20 cellular contexts compared by ENCODE assay signal in the genomic region with DNA sequence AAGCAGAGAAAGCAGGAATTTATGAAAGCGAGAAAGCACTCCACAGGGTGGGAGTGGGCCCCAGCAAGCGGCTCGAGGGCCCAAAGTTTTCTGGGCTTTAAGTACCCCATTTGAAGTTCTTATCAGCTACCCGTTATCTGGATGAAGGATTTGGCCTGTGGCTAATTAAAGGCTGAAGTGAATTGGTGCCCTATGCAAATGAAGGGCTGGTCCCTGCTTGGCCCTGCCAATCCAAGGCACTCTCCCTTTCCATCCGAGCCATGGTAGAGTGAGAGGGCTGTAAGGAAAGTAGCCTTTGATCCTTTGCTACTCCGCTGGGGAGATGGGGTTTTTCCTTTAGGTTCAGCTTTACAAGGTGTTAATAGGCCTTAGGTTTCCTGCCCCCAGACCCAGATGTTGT.
"Had no signal": no experiment of that assay in that cellular context is flagged by ENCODE, and none has a peak within 500 bp of the region (broad histone marks: within the 10 kb centered on the region; RNA-seq: fewer than 3 reads in every experiment).

No MANE protein-coding gene starts in this region.

- H3K4me3 ChIP-seq: colonic mucosa, esophagus muscularis mucosa, gastrocnemius medialis, heart right ventricle, left lung, lower lobe of right lung had no signal

- H3K27ac Mint-ChIP-seq: dendritic cell treated with granulocyte-macrophage colony-stimulating factor and Interleukin-4, amounts not matched to agents 40 ng/mL and 50 ng/mL, for 4 days; effector memory CD8-positive, alpha-beta T cell; naive thymus-derived CD4-positive, alpha-beta T cell had no signal

- H3K4me3 Mint-ChIP-seq: dendritic cell treated with granulocyte-macrophage colony-stimulating factor and Interleukin-4, amounts not matched to agents 40 ng/mL and 50 ng/mL, for 4 days; effector memory CD8-positive, alpha-beta T cell; naive thymus-derived CD4-positive, alpha-beta T cell had no signal

- H3K9me3 ChIP-seq: colonic mucosa, esophagus muscularis mucosa, gastrocnemius medialis, heart right ventricle, left lung, lower lobe of right lung had no signal

- H3K4me1 ChIP-seq: colonic mucosa, esophagus muscularis mucosa, gastrocnemius medialis, heart right ventricle, left lung had no signal

- H3K27ac ChIP-seq: colonic mucosa, esophagus muscularis mucosa, gastrocnemius medialis, heart right ventricle, left lung, lower lobe of right lung had no signal

- DNase-seq: colonic mucosa; cortex of kidney; effector CD8-positive, alpha-beta T cell; effector memory CD8-positive, alpha-beta T cell; foreskin fibroblast; foreskin melanocyte; gastrocnemius medialis; glutamatergic neuron; head of caudate nucleus; heart right ventricle; hippocampal formation; left cardiac atrium; left lung; left ventricle myocardium superior; lower lobe of right lung; mesenchymal stem cell; midbrain; naive thymus-derived CD4-positive, alpha-beta T cell had no signal

- ATAC-seq: effector memory CD8-positive, alpha-beta T cell; gastrocnemius medialis; heart right ventricle; left cardiac atrium; left lung; left ventricle myocardium superior; lower lobe of right lung; naive thymus-derived CD4-positive, alpha-beta T cell had no signal

- H3K27me3 ChIP-seq: colonic mucosa, esophagus muscularis mucosa, gastrocnemius medialis, left lung had no signal

- H3K9me3 Mint-ChIP-seq: dendritic cell treated with granulocyte-macrophage colony-stimulating factor and Interleukin-4, amounts not matched to agents 40 ng/mL and 50 ng/mL, for 4 days; effector memory CD8-positive, alpha-beta T cell had no signal

- H3K27me3 Mint-ChIP-seq: dendritic cell treated with granulocyte-macrophage colony-stimulating factor and Interleukin-4, amounts not matched to agents 40 ng/mL and 50 ng/mL, for 4 days; effector memory CD8-positive, alpha-beta T cell had no signal

- H3K36me3 ChIP-seq: colonic mucosa, esophagus muscularis mucosa, gastrocnemius medialis, heart right ventricle, left lung, lower lobe of right lung had no signal
